In the genomic region with DNA sequence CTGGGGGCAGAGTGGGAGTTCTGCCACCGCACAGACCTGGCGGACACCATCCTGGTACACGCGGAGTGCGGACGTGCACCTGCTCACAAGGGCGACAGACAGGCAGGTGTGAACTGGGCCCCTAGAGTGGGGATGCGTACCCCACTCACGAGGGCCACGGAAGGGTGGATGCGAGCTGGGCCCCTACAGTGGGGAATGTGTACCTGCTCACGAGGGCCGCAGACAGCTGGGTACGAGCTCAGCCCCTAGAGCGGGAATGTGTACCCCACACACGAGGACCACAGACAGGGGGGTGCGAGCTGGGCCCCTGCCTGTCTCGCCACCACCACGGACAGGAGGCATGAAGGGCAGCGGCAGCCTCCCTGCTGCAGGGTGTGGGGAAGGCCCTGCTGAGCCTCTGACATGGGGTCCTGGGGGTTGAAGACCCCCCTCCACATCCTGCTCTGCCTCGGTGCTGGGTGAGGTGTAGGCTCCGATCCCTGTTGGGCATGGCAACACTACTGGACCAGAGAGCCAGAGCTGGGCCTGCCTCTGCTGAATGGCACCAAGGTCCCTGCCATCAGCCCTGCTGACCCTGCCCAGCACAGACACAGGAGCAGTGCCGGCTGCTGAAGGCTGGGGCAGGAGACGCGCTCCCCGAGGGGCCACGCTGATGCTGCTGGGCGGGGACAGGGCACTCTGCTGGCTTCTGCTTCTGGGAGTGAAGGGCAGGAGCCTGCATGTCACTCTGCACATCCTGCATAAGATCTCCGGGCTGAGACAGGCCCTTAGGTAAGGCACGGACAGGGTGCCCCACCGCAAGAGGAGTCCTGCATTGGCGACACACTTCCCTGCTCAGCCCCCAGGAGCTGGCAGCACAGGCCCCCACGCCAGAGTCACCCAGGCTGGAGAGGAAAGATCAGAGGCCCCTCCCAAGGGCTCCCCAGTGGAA, we compare ENCODE assay signal across 1 cellular context.
TF ChIP-seq lines count a peak whose summit lies in the region.

No MANE protein-coding gene starts in this region.

TF ChIP-seq in H1, 55 proteins besides CTCF, POLR2A, EP300 and RAD21:
- TF ChIP-seq HDAC6 (IDR thresholded peaks at IDR 0.05; ENCODE audit: low read depth, low read length) (no peak), SRF (IDR thresholded peaks at IDR 0.05; ENCODE audit: low read depth, low read length) (no peak), CEBPB (IDR thresholded peaks at IDR 0.05; ENCODE audit: low read depth, low read length) (no peak), SIX5 (IDR thresholded peaks at IDR 0.05; ENCODE audit: low read depth, low read length) (no peak), TCF12 (IDR thresholded peaks at IDR 0.05; ENCODE audit: low read depth, low read length) (no peak), SP2 (IDR thresholded peaks at IDR 0.05; ENCODE audit: low read length) (no peak), CHD2 (IDR thresholded peaks at IDR 0.05; ENCODE audit: low read length) (no peak), CBX8 (IDR thresholded peaks at IDR 0.05; ENCODE audit: borderline replicate concordance, low read depth, low read length) (no peak), TAF1 (IDR thresholded peaks at IDR 0.05; ENCODE audit: low read depth, low read length) (no peak), RBBP5 (IDR thresholded peaks at IDR 0.05; ENCODE audit: borderline replicate concordance, low read depth, low read length) (no peak), KDM5A (IDR thresholded peaks at IDR 0.05; ENCODE audit: low read length) (no peak), RFX5 (IDR thresholded peaks at IDR 0.05; ENCODE audit: borderline replicate concordance, low read depth, low read length) (no peak), SIN3A (conservative IDR thresholded peaks at IDR 0.05 in 1 of 2, IDR thresholded peaks at IDR 0.05 in 1 of 2; ENCODE audit: low read depth in 1 of 2, low read length in 2 of 2) (no peak), FOSL1 (IDR thresholded peaks at IDR 0.05; ENCODE audit: insufficient read depth, low read depth, low read length) (no peak), POLR2AphosphoS5 (IDR thresholded peaks at IDR 0.05; ENCODE audit: low read depth, low read length) (no peak), EZH2 (IDR thresholded peaks at IDR 0.05; ENCODE audit: low read depth, low read length, severe bottlenecking) (no peak)
- TF ChIP-seq, protein P1, sequence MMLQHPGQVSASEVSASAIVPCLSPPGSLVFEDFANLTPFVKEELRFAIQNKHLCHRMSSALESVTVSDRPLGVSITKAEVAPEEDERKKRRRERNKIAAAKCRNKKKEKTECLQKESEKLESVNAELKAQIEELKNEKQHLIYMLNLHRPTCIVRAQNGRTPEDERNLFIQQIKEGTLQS (IDR thresholded peaks at IDR 0.05; ENCODE audit: insufficient read depth, low read depth, low read length) = no peak
- TF ChIP-seq, protein P2, sequence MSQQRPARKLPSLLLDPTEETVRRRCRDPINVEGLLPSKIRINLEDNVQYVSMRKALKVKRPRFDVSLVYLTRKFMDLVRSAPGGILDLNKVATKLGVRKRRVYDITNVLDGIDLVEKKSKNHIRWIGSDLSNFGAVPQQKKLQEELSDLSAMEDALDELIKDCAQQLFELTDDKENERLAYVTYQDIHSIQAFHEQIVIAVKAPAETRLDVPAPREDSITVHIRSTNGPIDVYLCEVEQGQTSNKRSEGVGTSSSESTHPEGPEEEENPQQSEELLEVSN (IDR thresholded peaks at IDR 0.05) = no peak
